11 cellular contexts compared by ENCODE assay signal in genomic region chr10:69786791-69787190, GRCh38. TPM values are rescaled to one million over a fixed set of nuclear protein-coding genes. Genes with fewer than 3 reads are reported as not detected.
A peak's percentile ranks its signal among the peaks of the same experiment; 100 is the strongest.
DNase-seq lines count a peak whose midpoint lies in the region; ATAC-seq, FAIRE-seq and TF ChIP-seq lines count a peak whose summit lies in the region.
"Had no signal": no experiment of that assay in that cellular context is flagged by ENCODE, and none has a peak within 500 bp of the region (broad histone marks: within the 10 kb centered on the region; RNA-seq: fewer than 3 reads in every experiment).

No MANE protein-coding gene starts in this region.

- no peak overlapping the region for H3K4me2 ChIP-seq in HepG2 (ENCODE audit: low read depth, low read length)

- H3K27ac ChIP-seq in HepG2 (ENCODE audit: extremely low read length, insufficient read depth, low read length), result no peak overlapping the region

- no peaks in the 10 kb centered on the region for H3K36me3 ChIP-seq in HepG2 (replicated peaks in 1 of 2; ENCODE audit: control insufficient read depth in 1 of 2, insufficient read depth in 2 of 2, low read length in 2 of 2)

- POLR2A ChIA-PET in HepG2 (lab: Yijun Ruan, JAX), result no interaction called here

- FAIRE-seq in HepG2 (lab: Jason Lieb, UNC), result no peak

- TF ChIP-seq RAD21 in HepG2 (CRISPR knock-in tag; IDR thresholded peaks at IDR 0.05), result no peak

- intact Hi-C loops in HepG2 (cut with micrococcal nuclease; ENCODE audit: unreplicated experiment), result no loop called here

- WGBS in HepG2 (ENCODE audit: low lambda C conversion rate), result 0% methylated on average over 1 of the region's 1 CpG

- no peaks in the 10 kb centered on the region for H3K9me3 ChIP-seq in HepG2 (ENCODE audit: low read length)

- H3K4me3 ChIP-seq in astrocyte of the spinal cord (ENCODE audit: low read depth, low read length) (no peak overlapping the region), HepG2 (replicated peaks in 1 of 3; ENCODE audit: insufficient read depth in 1 of 3, low read depth in 2 of 3, low read length in 3 of 3) (no peak overlapping the region)

- no peaks in the 10 kb centered on the region for H3K79me2 ChIP-seq in HepG2 (ENCODE audit: insufficient read depth, low read length)

- TF ChIP-seq EP300 in HepG2 (IDR thresholded peaks at IDR 0.05; ENCODE audit: low read depth in 2 of 2, low read length in 2 of 2), result no peak
- no peak for TF ChIP-seq EP300 in HepG2 (CRISPR knock-in tag; IDR thresholded peaks at IDR 0.05; ENCODE audit: borderline replicate concordance)

- no TSS peak for BruUV-seq in HepG2 (replicated peaks; lab: Mats Ljungman, UMichigan)

- CTCF ChIA-PET in HepG2 (lab: Yijun Ruan, JAX; ENCODE audit: low intra/inter-chr PET ratio, low total read pairs), result no interaction called here

- TF ChIP-seq POLR2A in HepG2 (IDR thresholded peaks at IDR 0.05; ENCODE audit: insufficient read depth in 1 of 2, low read depth in 2 of 2, low read length in 2 of 2), result no peak

- H2AFZ ChIP-seq in HepG2 (ENCODE audit: low read length), result no peak overlapping the region

- no peaks in the 10 kb centered on the region for H4K20me1 ChIP-seq in HepG2 (ENCODE audit: insufficient read depth, low read length)

- H3K9ac ChIP-seq in HepG2 (ENCODE audit: insufficient read depth, low read depth, low read length), result no peak overlapping the region

- no peak for ATAC-seq in HepG2

- TF ChIP-seq CTCF in astrocyte of the spinal cord (IDR thresholded peaks at IDR 0.05; ENCODE audit: low read depth, low read length), result peak; percentile 51
- peak; percentile 30 for TF ChIP-seq CTCF in HepG2 (CRISPR knock-in tag; IDR thresholded peaks at IDR 0.05)

- no peaks in the 10 kb centered on the region for H3K4me1 ChIP-seq in HepG2 (ENCODE audit: insufficient read depth, low read length)

- H3K27me3 ChIP-seq in HepG2 (ENCODE audit: control insufficient read depth in 1 of 2, insufficient read depth in 2 of 2, low read length in 2 of 2), result 0 out of 5 replicates have a peak, but pooled peaks cover 2 to 5% of the 10 kb centered on the region in 2 experiments

- peak; percentile 48 to 66 for DNase-seq in AML-193 (lab: John Stamatoyannopoulos, UW)
- DNase-seq in KBM-7, result peak; percentile 32
- peak; percentile 56 for DNase-seq in astrocyte of the spinal cord (ENCODE audit: low read depth, low spot score)
- no peak for DNase-seq in HepG2 (ENCODE audit: low spot score)
- DNase-seq in NCI-H2227 treated with DMSO at 0.1 percent for 48 hours (lab: John Stamatoyannopoulos, UW), result no peak
- no peak for DNase-seq in NCI-H1105 treated with DMSO at 0.1 percent for 48 hours (lab: John Stamatoyannopoulos, UW)
- DNase-seq in activated CD4-positive, alpha-beta T cell treated with anti-CD3 and anti-CD28 coated beads, Interleukin-2, amount 50 U/mL, for 4 hours, result no peak
- no peak for DNase-seq in superior temporal gyrus (ENCODE audit: extremely low spot score)
- DNase-seq: stimulated activated CD4-positive, alpha-beta T cell treated with anti-CD3 and anti-CD28 coated beads, Interleukin-2, amount 100 ng/mL, for 24 hours had no signal

- in situ Hi-C loops in KBM-7 (cut with MboI; ENCODE audit: low pct_unique_long_range_greater_than_20kb, low sequenced_read_pairs), result no loop called here
- in situ Hi-C loops in astrocyte of the spinal cord (cut with HindIII; ENCODE audit: low sequenced_read_pairs), result no loop called here
- in situ Hi-C loops in HepG2 (cut with HindIII; ENCODE audit: extremely low pct_ligation_motif_present, low pct_unique_long_range_greater_than_20kb), result no loop called here

TF ChIP-seq in HepG2, 621 proteins besides CTCF, POLR2A, EP300 and RAD21:
- TF ChIP-seq, protein P1, sequence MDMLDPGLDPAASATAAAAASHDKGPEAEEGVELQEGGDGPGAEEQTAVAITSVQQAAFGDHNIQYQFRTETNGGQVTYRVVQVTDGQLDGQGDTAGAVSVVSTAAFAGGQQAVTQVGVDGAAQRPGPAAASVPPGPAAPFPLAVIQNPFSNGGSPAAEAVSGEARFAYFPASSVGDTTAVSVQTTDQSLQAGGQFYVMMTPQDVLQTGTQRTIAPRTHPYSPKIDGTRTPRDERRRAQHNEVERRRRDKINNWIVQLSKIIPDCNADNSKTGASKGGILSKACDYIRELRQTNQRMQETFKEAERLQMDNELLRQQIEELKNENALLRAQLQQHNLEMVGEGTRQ (IDR thresholded peaks at IDR 0.05; ENCODE audit: low read depth, low read length), result no peak
- TF ChIP-seq, protein P1 (CRISPR knock-in tag; IDR thresholded peaks at IDR 0.05; ENCODE audit: borderline replicate concordance), result no peak
- TF ChIP-seq ZNF207 (IDR thresholded peaks at IDR 0.05; ENCODE audit: borderline replicate concordance) (no peak), RFXANK (CRISPR knock-in tag; IDR thresholded peaks at IDR 0.05) (no peak), ZKSCAN1 (IDR thresholded peaks at IDR 0.05; ENCODE audit: low read length) (no peak), TRIM24 (CRISPR knock-in tag; IDR thresholded peaks at IDR 0.05) (no peak)
- TF ChIP-seq, protein P2, sequence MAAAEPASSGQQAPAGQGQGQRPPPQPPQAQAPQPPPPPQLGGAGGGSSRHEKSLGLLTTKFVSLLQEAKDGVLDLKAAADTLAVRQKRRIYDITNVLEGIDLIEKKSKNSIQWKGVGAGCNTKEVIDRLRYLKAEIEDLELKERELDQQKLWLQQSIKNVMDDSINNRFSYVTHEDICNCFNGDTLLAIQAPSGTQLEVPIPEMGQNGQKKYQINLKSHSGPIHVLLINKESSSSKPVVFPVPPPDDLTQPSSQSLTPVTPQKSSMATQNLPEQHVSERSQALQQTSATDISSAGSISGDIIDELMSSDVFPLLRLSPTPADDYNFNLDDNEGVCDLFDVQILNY (CRISPR knock-in tag; conservative IDR thresholded peaks at IDR 0.05), result no peak

RNA-seq across cellular contexts. Expression of gene COL13A1, which starts 14.9 kb away (rescaled TPM):
- total RNA-seq in HepG2 (2016; rRNA removed; fragmentation: Illumina TruSeq; extraction: Trizol), result not detected in 2 replicates
- total RNA-seq in HepG2 (2016; cell fraction: cytosol; rRNA removed; fragmentation: Illumina TruSeq; extraction: Trizol; ENCODE audit: low read depth), result not detected in 2 replicates
- total RNA-seq in HepG2 (2016; cell fraction: insoluble cytoplasmic fraction; rRNA removed; fragmentation: Illumina TruSeq; extraction: Trizol), result not detected in 2 replicates
- not detected in 2 replicates for total RNA-seq in HepG2 (2016; cell fraction: membrane; rRNA removed; fragmentation: Illumina TruSeq; extraction: Trizol)
- total RNA-seq in HepG2 (2016; cell fraction: nucleus; rRNA removed; fragmentation: Illumina TruSeq; extraction: Trizol), result not detected in 2 replicates
- polyA plus RNA-seq in HepG2 (2011; rRNA removed), result 0.07 and 0.22 TPM in 2 replicates
- polyA plus RNA-seq in HepG2 (2011; cell fraction: cytosol; rRNA removed), result 0.04 TPM in 1 of 2 replicates, not detected in the other
- polyA plus RNA-seq in HepG2 (2011; cell fraction: nucleus; rRNA removed), result 1.5 and 3.2 TPM in 2 replicates
- polyA plus RNA-seq in HepG2 (2012), result not detected in 2 replicates
- not detected in 2 replicates for polyA plus RNA-seq in HepG2 (2016; cell fraction: cytosol; fragmentation: Illumina TruSeq; extraction: Trizol; ENCODE audit: low read depth)
- polyA plus RNA-seq in HepG2 (2016; cell fraction: insoluble cytoplasmic fraction; fragmentation: Illumina TruSeq; extraction: Trizol; ENCODE audit: low read depth), result not detected in 2 replicates
- polyA plus RNA-seq in HepG2 (2016; cell fraction: membrane; fragmentation: Illumina TruSeq; extraction: Trizol; ENCODE audit: low read depth), result not detected in 2 replicates
- not detected in 2 replicates for polyA plus RNA-seq in HepG2 (2016; cell fraction: nucleus; fragmentation: Illumina TruSeq; extraction: Trizol; ENCODE audit: insufficient read depth, low read depth)
- polyA minus RNA-seq in HepG2 (2011; rRNA and poly(A)+ RNA removed; ENCODE audit: low replicate concordance), result 0.07 TPM in 1 of 2 replicates, not detected in the other
- polyA minus RNA-seq in HepG2 (2011; cell fraction: cytosol; rRNA and poly(A)+ RNA removed), result not detected in 2 replicates
- not detected in 2 replicates for polyA minus RNA-seq in HepG2 (2011; cell fraction: nucleus; rRNA and poly(A)+ RNA removed)
- total RNA-seq: T-helper 1 cell treated with Interleukin-12 subunit alpha and Interleukin-12 subunit beta and Interleukin-4 antibody, amounts not matched to agents 30 ng/mL and 1 ng/mL, for 36 hours had no signal
- polyA plus RNA-seq: IgD-negative memory B cell had no signal

Comparison
In these comparisons a context has a peak if more than half of its experiments do, and no peak if none do; other contexts are left out.
1. DNase-seq: peak in AML-193 (2 of 2), KBM-7 (single experiment) and astrocyte of the spinal cord (single experiment); none in HepG2 (single experiment), NCI-H2227 treated with DMSO at 0.1 percent for 48 hours (single experiment), NCI-H1105 treated with DMSO at 0.1 percent for 48 hours (single experiment), activated CD4-positive, alpha-beta T cell treated with anti-CD3 and anti-CD28 coated beads, Interleukin-2, amount 50 U/mL, for 4 hours (0 of 2) and superior temporal gyrus (single experiment).